8 cellular contexts compared by ENCODE assay signal in the genomic region with DNA sequence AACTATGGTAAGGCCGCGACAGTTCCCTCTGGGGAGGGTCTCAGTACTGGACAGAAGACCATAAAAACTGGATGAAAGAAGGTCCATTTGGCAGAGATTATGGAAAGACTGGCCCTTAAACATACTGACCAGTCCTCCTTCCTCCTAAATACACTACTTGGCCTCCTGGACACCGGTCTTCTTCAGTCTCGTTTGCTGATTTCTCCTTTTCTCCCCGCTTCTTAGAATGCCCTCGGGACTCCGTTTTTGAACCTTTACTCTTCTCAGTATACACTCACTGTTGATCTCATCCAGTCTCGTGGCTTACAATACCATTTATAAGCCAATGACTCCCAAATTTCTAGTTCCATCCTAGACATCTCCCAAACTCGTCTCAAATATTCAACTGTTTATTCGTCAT. TPM values are rescaled to one million over a fixed set of nuclear protein-coding genes. Genes with fewer than 3 reads are reported as not detected.
A peak's percentile ranks its signal among the peaks of the same experiment; 100 is the strongest.
DNase-seq lines count a peak whose midpoint lies in the region; ATAC-seq and TF ChIP-seq lines count a peak whose summit lies in the region.

No MANE protein-coding gene starts in this region.

- peaks cover 18% of the 10 kb centered on the region for H3K4me1 ChIP-seq in Loucy (ENCODE audit: insufficient read depth, low read length, poor library complexity, severe bottlenecking)

- H3K4me3 Mint-ChIP-seq in CD14-positive monocyte: peak overlapping the region; percentile 89 to 97
- peak overlapping the region; percentile 97 for H3K4me3 Mint-ChIP-seq in natural killer cell treated with Interleukin-12 subunit alpha and Interleukin-12 subunit beta and Interleukin-15 and Interleukin-18, amount 100 ng/mL, for 72 hours

- H2AFZ ChIP-seq in Loucy (ENCODE audit: low read length): peak overlapping the region; percentile 86; the same call in 1 of the 2 replicates

- intact Hi-C loops in CD14-positive monocyte (cut with micrococcal nuclease) (no loop called here), dorsolateral prefrontal cortex (cut with DNase I) (loop anchor here (1.0 to 2.0 kb wide), 2 partner anchors 26 to 27 kb away; a partner anchor contains a TSS)

- ATAC-seq in natural killer cell treated with Interleukin-12 subunit alpha and Interleukin-12 subunit beta and Interleukin-15 and Interleukin-18, amount 100 ng/mL, for 72 hours: no peak
- no peak for ATAC-seq in HG03097 (IDR thresholded peaks at IDR 0.05; ENCODE audit: low FRiP score, unreplicated experiment)

- H3K36me3 Mint-ChIP-seq in CD14-positive monocyte: peaks cover 27 to 30% of the 10 kb centered on the region in 2 donors
- H3K36me3 Mint-ChIP-seq in natural killer cell treated with Interleukin-12 subunit alpha and Interleukin-12 subunit beta and Interleukin-15 and Interleukin-18, amount 100 ng/mL, for 72 hours: no peaks in the 10 kb centered on the region

- H3K4me1 Mint-ChIP-seq in CD14-positive monocyte: peaks cover 27% of the 10 kb centered on the region
- H3K4me1 Mint-ChIP-seq in natural killer cell treated with Interleukin-12 subunit alpha and Interleukin-12 subunit beta and Interleukin-15 and Interleukin-18, amount 100 ng/mL, for 72 hours (ENCODE audit: low read depth in 2 of 2): peaks cover 23 to 31% of the 10 kb centered on the region in 2 donors

- no peaks in the 10 kb centered on the region for H3K27me3 ChIP-seq in Loucy (ENCODE audit: insufficient read depth, low read length, poor library complexity, severe bottlenecking)
- H3K27me3 ChIP-seq in dorsolateral prefrontal cortex: no peaks in the 10 kb centered on the region

- H3K9me3 Mint-ChIP-seq in CD14-positive monocyte: peaks cover 0 to 2% (median 0%) of the 10 kb centered on the region in 7 donors
- no peaks in the 10 kb centered on the region for H3K9me3 Mint-ChIP-seq in natural killer cell treated with Interleukin-12 subunit alpha and Interleukin-12 subunit beta and Interleukin-15 and Interleukin-18, amount 100 ng/mL, for 72 hours

- no peaks in the 10 kb centered on the region for H3F3A ChIP-seq in Loucy (ENCODE audit: low read depth)

- peak overlapping the region; percentile 86 for H3K9ac ChIP-seq in Loucy (ENCODE audit: low read depth, low read length, poor library complexity, severe bottlenecking)

- no peaks in the 10 kb centered on the region for H3K9me2 ChIP-seq in Loucy (replicated peaks; ENCODE audit: low read depth, low read length)

- no peak for DNase-seq in CD14-positive monocyte (ENCODE audit: low spot score)
- no peak for DNase-seq in dorsolateral prefrontal cortex
- no peak for DNase-seq in natural killer cell treated with Interleukin-12 subunit alpha and Interleukin-12 subunit beta and Interleukin-15 and Interleukin-18, amount 100 ng/mL, for 72 hours (ENCODE audit: low spot score)
- DNase-seq in NCI-H774 (lab: John Stamatoyannopoulos, UW): no peak
- no peak for DNase-seq in ACHN
- DNase-seq in NCI-H446 (lab: John Stamatoyannopoulos, UW): no peak

- in situ Hi-C loops in ACHN (cut with HindIII; ENCODE audit: low pct_ligation_motif_present, low pct_unique_long_range_greater_than_20kb, low sequenced_read_pairs): no loop called here

- H3K27me3 Mint-ChIP-seq in CD14-positive monocyte (ENCODE audit: low read depth in 3 of 3): no peaks in the 10 kb centered on the region
- no peaks in the 10 kb centered on the region for H3K27me3 Mint-ChIP-seq in natural killer cell treated with Interleukin-12 subunit alpha and Interleukin-12 subunit beta and Interleukin-15 and Interleukin-18, amount 100 ng/mL, for 72 hours

- H3K4me3 ChIP-seq in Loucy (ENCODE audit: low read length, poor library complexity, severe bottlenecking) (peak overlapping the region; percentile 96), dorsolateral prefrontal cortex (peak overlapping the region; percentile 58 to 96 (median 82))

- TF ChIP-seq CTCF in CD14-positive monocyte (IDR thresholded peaks at IDR 0.05) (no peak), Loucy (conservative IDR thresholded peaks at IDR 0.05; ENCODE audit: low read length) (no peak), dorsolateral prefrontal cortex (IDR thresholded peaks at IDR 0.05 in 54 of 56, conservative IDR thresholded peaks at IDR 0.05 in 2 of 56; ENCODE audit: low read depth in 1 of 56, partially characterized antibody in 56 of 56) (no peak)

- H3K27ac Mint-ChIP-seq in CD14-positive monocyte: peak overlapping the region; percentile 74 to 88 (median 85)
- peak overlapping the region; percentile 99 for H3K27ac Mint-ChIP-seq in natural killer cell treated with Interleukin-12 subunit alpha and Interleukin-12 subunit beta and Interleukin-15 and Interleukin-18, amount 100 ng/mL, for 72 hours

- H4K20me1 ChIP-seq in Loucy (ENCODE audit: insufficient read depth, low read length, poor library complexity, severe bottlenecking): no peaks in the 10 kb centered on the region

- no peaks in the 10 kb centered on the region for H3K9me3 ChIP-seq in Loucy (ENCODE audit: insufficient read depth, low read depth, low read length)

- peak overlapping the region; percentile 4 to 97 (median 91) for H3K27ac ChIP-seq in dorsolateral prefrontal cortex

- peaks cover 11% of the 10 kb centered on the region; the same call in 1 of the 2 replicates for H3K36me3 ChIP-seq in Loucy (ENCODE audit: insufficient read depth, low read length)

- H3K79me2 ChIP-seq in Loucy (ENCODE audit: insufficient read depth, low read length): peaks cover 26% of the 10 kb centered on the region

- H3K4me2 ChIP-seq in Loucy (ENCODE audit: low read depth, low read length, poor library complexity, severe bottlenecking): peak overlapping the region; percentile 90

RNA-seq across cellular contexts. Expression of a gene that starts 0.7 kb away (rescaled TPM):
- polyA plus RNA-seq in CD14-positive monocyte: 10 to 100 TPM; 56.4 to 56.6 TPM
- total RNA-seq in dorsolateral prefrontal cortex: 10 to 100 TPM; 31.5 to 89.2 (median 54.5) TPM
- total RNA-seq in natural killer cell treated with Interleukin-12 subunit alpha and Interleukin-12 subunit beta and Interleukin-15 and Interleukin-18, amount 100 ng/mL, for 72 hours: 100 to 1,000 TPM; 107 to 161 TPM

RNA-seq across cellular contexts. Expression of a gene that starts 26.3 kb away (rescaled TPM):
- polyA plus RNA-seq in CD14-positive monocyte: 1 to 10 TPM; 1.1 to 1.6 TPM
- 10 to 100 TPM; 16.1 to 39.5 (median 28.5) TPM for total RNA-seq in dorsolateral prefrontal cortex
- 10 to 100 TPM; 13.5 to 14.0 TPM for total RNA-seq in natural killer cell treated with Interleukin-12 subunit alpha and Interleukin-12 subunit beta and Interleukin-15 and Interleukin-18, amount 100 ng/mL, for 72 hours

RNA-seq across cellular contexts. Expression of a gene that starts 41.2 kb away (rescaled TPM):
- polyA plus RNA-seq in CD14-positive monocyte: not detected
- under 1 TPM in 55 of 120 experiments, not detected in 65; 0.12 to 0.67 (median 0.21) TPM for total RNA-seq in dorsolateral prefrontal cortex
- not detected for total RNA-seq in natural killer cell treated with Interleukin-12 subunit alpha and Interleukin-12 subunit beta and Interleukin-15 and Interleukin-18, amount 100 ng/mL, for 72 hours

RNA-seq across cellular contexts. Expression of a gene that starts 42.7 kb away (rescaled TPM):
- polyA plus RNA-seq in CD14-positive monocyte: not detected
- 10 to 100 TPM in 28 of 120 experiments, 1 to 10 TPM in 89, under 1 TPM in 2, not detected in 1; 0.64 to 17.9 (median 7.5) TPM for total RNA-seq in dorsolateral prefrontal cortex
- total RNA-seq in natural killer cell treated with Interleukin-12 subunit alpha and Interleukin-12 subunit beta and Interleukin-15 and Interleukin-18, amount 100 ng/mL, for 72 hours: not detected

RNA-seq across cellular contexts. Expression of a gene that starts 47.4 kb away (rescaled TPM):
- not detected for polyA plus RNA-seq in CD14-positive monocyte
- total RNA-seq in dorsolateral prefrontal cortex: 100 to 1,000 TPM in 11 of 120 experiments, 10 to 100 TPM in 109; 19.5 to 121 (median 75.3) TPM
- not detected for total RNA-seq in natural killer cell treated with Interleukin-12 subunit alpha and Interleukin-12 subunit beta and Interleukin-15 and Interleukin-18, amount 100 ng/mL, for 72 hours

Comparison
In these comparisons a context has a peak if more than half of its experiments do, and no peak if none do; other contexts are left out.
1. intact Hi-C loops: an anchor here in dorsolateral prefrontal cortex (1.0 to 2.0 kb wide); none called in CD14-positive monocyte.